In the genomic region with DNA sequence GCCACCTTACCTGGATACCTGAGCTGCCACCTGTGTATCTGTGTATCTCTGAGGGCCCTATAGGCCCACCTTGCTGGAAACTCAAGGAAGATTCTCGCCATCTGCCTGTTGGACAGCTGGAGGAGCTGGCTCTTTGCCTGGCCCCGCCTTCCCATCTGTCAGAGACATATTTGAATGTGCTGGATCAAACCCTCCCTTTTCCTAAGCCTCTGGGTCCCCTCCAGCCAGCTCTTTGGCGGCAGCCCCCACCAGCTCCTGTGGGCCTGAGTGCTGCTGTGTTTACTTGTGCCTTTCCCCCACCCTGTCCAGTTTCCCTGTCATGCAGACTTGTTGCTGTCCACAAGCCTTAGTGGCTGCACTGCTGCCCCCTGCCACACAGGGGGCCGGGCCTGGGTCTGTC, we compare ENCODE assay signal across 8 cellular contexts. TPM values are rescaled to one million over a fixed set of nuclear protein-coding genes. Genes with fewer than 3 reads are reported as not detected.
DNase-seq lines count a peak whose midpoint lies in the region; ATAC-seq and TF ChIP-seq lines count a peak whose summit lies in the region.

No MANE protein-coding gene starts in this region.

- H3K36me3 Mint-ChIP-seq in activated naive CD4-positive, alpha-beta T cell treated with anti-CD3 and anti-CD28 coated beads, Interleukin-2, amount 10 ng/mL, durations not matched to agents 7 days and 5 days = peaks cover 72% of the 10 kb centered on the region
- peaks cover 50% of the 10 kb centered on the region for H3K36me3 Mint-ChIP-seq in activated naive CD4-positive, alpha-beta T cell treated with anti-CD3 and anti-CD28 coated beads for 36 hours (ENCODE audit: low read depth)
- peaks cover 74% of the 10 kb centered on the region for H3K36me3 Mint-ChIP-seq in activated CD4-positive, alpha-beta memory T cell treated with anti-CD3 and anti-CD28 coated beads, Interleukin-2, amount 10 ng/mL, durations not matched to agents 7 days and 5 days (ENCODE audit: low read depth)
- peaks cover 2% of the 10 kb centered on the region for H3K36me3 Mint-ChIP-seq in mesothelial cell of epicardium

- TF ChIP-seq CTCF in mesothelial cell of epicardium (IDR thresholded peaks at IDR 0.05; ENCODE audit: unreplicated experiment) (no peak), upper lobe of right lung (IDR thresholded peaks at IDR 0.05) (no peak), GM10266 (IDR thresholded peaks at IDR 0.05; ENCODE audit: control insufficient read depth, insufficient read depth, low read depth, missing control alignments) (no peak)

- peaks cover 49% of the 10 kb centered on the region for H3K36me3 ChIP-seq in upper lobe of right lung

- no peaks in the 10 kb centered on the region for H3K9me3 Mint-ChIP-seq in activated naive CD4-positive, alpha-beta T cell treated with anti-CD3 and anti-CD28 coated beads, Interleukin-2, amount 10 ng/mL, durations not matched to agents 7 days and 5 days
- H3K9me3 Mint-ChIP-seq in activated naive CD4-positive, alpha-beta T cell treated with anti-CD3 and anti-CD28 coated beads for 36 hours = no peaks in the 10 kb centered on the region
- H3K9me3 Mint-ChIP-seq in activated CD4-positive, alpha-beta memory T cell treated with anti-CD3 and anti-CD28 coated beads, Interleukin-2, amount 10 ng/mL, durations not matched to agents 7 days and 5 days = no peaks in the 10 kb centered on the region
- no peaks in the 10 kb centered on the region for H3K9me3 Mint-ChIP-seq in mesothelial cell of epicardium

- no peak for DNase-seq in activated naive CD4-positive, alpha-beta T cell treated with anti-CD3 and anti-CD28 coated beads, Interleukin-2, amount 10 ng/mL, durations not matched to agents 7 days and 5 days
- DNase-seq in activated naive CD4-positive, alpha-beta T cell treated with anti-CD3 and anti-CD28 coated beads for 36 hours = no peak
- no peak for DNase-seq in activated CD4-positive, alpha-beta memory T cell treated with anti-CD3 and anti-CD28 coated beads, Interleukin-2, amount 10 ng/mL, durations not matched to agents 7 days and 5 days
- DNase-seq in mesothelial cell of epicardium (ENCODE audit: low spot score in 2 of 2, unreplicated experiment in 2 of 2) (peak in 1 of 2 experiments; percentile 72), upper lobe of right lung (peak; percentile 83), mucosa of gallbladder (ENCODE audit: low spot score) (no peak), GM10266 (ENCODE audit: extremely low spot score) (no peak)

- H3K4me3 Mint-ChIP-seq in activated naive CD4-positive, alpha-beta T cell treated with anti-CD3 and anti-CD28 coated beads, Interleukin-2, amount 10 ng/mL, durations not matched to agents 7 days and 5 days = no peak overlapping the region
- no peak overlapping the region for H3K4me3 Mint-ChIP-seq in activated naive CD4-positive, alpha-beta T cell treated with anti-CD3 and anti-CD28 coated beads for 36 hours
- H3K4me3 Mint-ChIP-seq in activated CD4-positive, alpha-beta memory T cell treated with anti-CD3 and anti-CD28 coated beads, Interleukin-2, amount 10 ng/mL, durations not matched to agents 7 days and 5 days = no peak overlapping the region
- no peak overlapping the region for H3K4me3 Mint-ChIP-seq in mesothelial cell of epicardium

- no peak overlapping the region for H3K4me3 ChIP-seq in upper lobe of right lung

- no peaks in the 10 kb centered on the region for H3K27me3 ChIP-seq in upper lobe of right lung

- H3K27ac Mint-ChIP-seq in activated naive CD4-positive, alpha-beta T cell treated with anti-CD3 and anti-CD28 coated beads, Interleukin-2, amount 10 ng/mL, durations not matched to agents 7 days and 5 days = peak overlapping the region; percentile 24
- H3K27ac Mint-ChIP-seq in activated naive CD4-positive, alpha-beta T cell treated with anti-CD3 and anti-CD28 coated beads for 36 hours = no peak overlapping the region
- H3K27ac Mint-ChIP-seq in activated CD4-positive, alpha-beta memory T cell treated with anti-CD3 and anti-CD28 coated beads, Interleukin-2, amount 10 ng/mL, durations not matched to agents 7 days and 5 days = peak overlapping the region; percentile 88
- peak overlapping the region; percentile 98 for H3K27ac Mint-ChIP-seq in mesothelial cell of epicardium

- H3K4me1 ChIP-seq in upper lobe of right lung = peaks cover 56% of the 10 kb centered on the region

- no peaks in the 10 kb centered on the region for H3K9me3 ChIP-seq in upper lobe of right lung

- H3K27me3 Mint-ChIP-seq in activated naive CD4-positive, alpha-beta T cell treated with anti-CD3 and anti-CD28 coated beads, Interleukin-2, amount 10 ng/mL, durations not matched to agents 7 days and 5 days = no peaks in the 10 kb centered on the region
- no peaks in the 10 kb centered on the region for H3K27me3 Mint-ChIP-seq in activated naive CD4-positive, alpha-beta T cell treated with anti-CD3 and anti-CD28 coated beads for 36 hours (ENCODE audit: low read depth)
- no peaks in the 10 kb centered on the region for H3K27me3 Mint-ChIP-seq in activated CD4-positive, alpha-beta memory T cell treated with anti-CD3 and anti-CD28 coated beads, Interleukin-2, amount 10 ng/mL, durations not matched to agents 7 days and 5 days
- H3K27me3 Mint-ChIP-seq in mesothelial cell of epicardium (ENCODE audit: low read depth) = no peaks in the 10 kb centered on the region

- POLR2A ChIA-PET in activated CD4-positive, alpha-beta memory T cell treated with anti-CD3 and anti-CD28 coated beads, Interleukin-2, amount 10 ng/mL, durations not matched to agents 7 days and 5 days (lab: Charles Lee) = interaction anchor here (1.0 to 1.6 kb wide), 3 partner anchors 11 to 55 kb away, joined by 3 to 6 read pairs (median 3); partner anchors contain the start of gene SRSF5

- peaks cover 67% of the 10 kb centered on the region for H3K4me1 Mint-ChIP-seq in activated naive CD4-positive, alpha-beta T cell treated with anti-CD3 and anti-CD28 coated beads, Interleukin-2, amount 10 ng/mL, durations not matched to agents 7 days and 5 days
- peaks cover 35% of the 10 kb centered on the region for H3K4me1 Mint-ChIP-seq in activated naive CD4-positive, alpha-beta T cell treated with anti-CD3 and anti-CD28 coated beads for 36 hours (ENCODE audit: low read depth)
- H3K4me1 Mint-ChIP-seq in activated CD4-positive, alpha-beta memory T cell treated with anti-CD3 and anti-CD28 coated beads, Interleukin-2, amount 10 ng/mL, durations not matched to agents 7 days and 5 days = peaks cover 84% of the 10 kb centered on the region
- H3K4me1 Mint-ChIP-seq in mesothelial cell of epicardium = peaks cover 54% of the 10 kb centered on the region

- peak overlapping the region; percentile 79 for H3K27ac ChIP-seq in upper lobe of right lung

- intact Hi-C loops in activated naive CD4-positive, alpha-beta T cell treated with anti-CD3 and anti-CD28 coated beads for 36 hours (cut with micrococcal nuclease) = no loop called here
- intact Hi-C loops in upper lobe of right lung (cut with DNase I) = no loop called here

- peak; percentile 27 for ATAC-seq in upper lobe of right lung
- no peak for ATAC-seq in HG03439 (IDR thresholded peaks at IDR 0.05; ENCODE audit: unreplicated experiment)

- CTCF ChIA-PET in activated naive CD4-positive, alpha-beta T cell treated with anti-CD3 and anti-CD28 coated beads, Interleukin-2, amount 10 ng/mL, durations not matched to agents 7 days and 5 days (lab: Charles Lee) = interaction anchor here (0.9 to 1.6 kb wide), 5 partner anchors 17 to 107 kb away, joined by 3 to 6 read pairs (median 4); no protein-coding TSS in a partner anchor
- CTCF ChIA-PET in activated naive CD4-positive, alpha-beta T cell treated with anti-CD3 and anti-CD28 coated beads for 36 hours (lab: Charles Lee) = interaction anchor here (1.0 to 2.3 kb wide), 4 partner anchors 9 to 106 kb away, joined by 3 to 11 read pairs (median 5); no protein-coding TSS in a partner anchor
- CTCF ChIA-PET in activated CD4-positive, alpha-beta memory T cell treated with anti-CD3 and anti-CD28 coated beads, Interleukin-2, amount 10 ng/mL, durations not matched to agents 7 days and 5 days (lab: Charles Lee) = interaction anchor here (3.1 kb wide), 1 partner anchor 16 kb away, joined by 15 read pairs; no protein-coding TSS in a partner anchor

RNA-seq across cellular contexts. Expression of gene SRSF5, which starts 55.9 kb away (rescaled TPM):
- total RNA-seq in activated naive CD4-positive, alpha-beta T cell treated with anti-CD3 and anti-CD28 coated beads for 36 hours = 100 to 1,000 TPM; 296 to 297 TPM
- total RNA-seq in activated CD4-positive, alpha-beta memory T cell treated with anti-CD3 and anti-CD28 coated beads, Interleukin-2, amount 10 ng/mL, durations not matched to agents 7 days and 5 days = 100 to 1,000 TPM; 368 to 376 TPM
- total RNA-seq in mesothelial cell of epicardium = 533 to 567 TPM (median 547 TPM) in 3 replicates
- 287 TPM for total RNA-seq in upper lobe of right lung
- total RNA-seq in mucosa of gallbladder = 343 TPM
